8 cellular contexts compared by ENCODE assay signal in the genomic region with DNA sequence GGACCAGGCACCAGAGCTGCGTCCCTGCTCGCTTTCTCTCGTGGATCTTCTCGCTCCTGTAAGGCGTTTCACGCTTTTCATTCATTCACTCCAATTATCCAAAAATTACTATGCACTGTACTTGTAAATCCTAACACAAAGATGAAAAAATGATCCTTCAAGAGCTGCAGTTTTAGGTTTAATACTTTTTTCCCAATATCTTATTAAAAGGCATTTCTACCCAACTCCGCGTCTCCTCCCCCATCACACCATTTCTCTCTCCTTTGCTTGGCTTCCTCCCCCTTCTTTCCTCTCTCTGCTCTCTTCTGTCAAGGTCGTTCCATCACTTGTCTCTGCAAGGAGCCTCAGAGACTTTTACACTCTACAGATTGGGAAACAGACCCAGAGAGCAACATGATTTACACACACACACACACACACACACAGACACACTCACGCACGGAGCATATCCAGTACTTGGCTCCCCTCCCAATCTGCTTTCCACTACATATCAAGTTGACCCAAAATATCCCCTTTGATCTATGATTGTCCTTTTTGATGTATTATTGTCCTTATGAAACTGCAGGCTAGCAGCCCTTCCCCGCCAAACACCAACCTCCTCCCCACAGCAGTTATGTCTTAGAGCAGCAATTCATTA. TPM values are rescaled to one million over a fixed set of nuclear protein-coding genes. Genes with fewer than 3 reads are reported as not detected.
DNase-seq lines count a peak whose midpoint lies in the region; ATAC-seq and TF ChIP-seq lines count a peak whose summit lies in the region.

No MANE protein-coding gene starts in this region.

- peak overlapping the region; percentile 96 for H3K27ac Mint-ChIP-seq in MCF 10A (ENCODE audit: low read depth, unreplicated experiment)

- TF ChIP-seq CTCF in MCF 10A (IDR thresholded peaks at IDR 0.05; ENCODE audit: unreplicated experiment) = no peak
- TF ChIP-seq CTCF in lower lobe of right lung (IDR thresholded peaks at IDR 0.05) = peak; percentile 12

- BruUV-seq in MCF 10A (replicated peaks; lab: Mats Ljungman, UMichigan) = no TSS peak

- peak overlapping the region; percentile 66 for H3K4me3 ChIP-seq in lower lobe of right lung

- CTCF ChIA-PET in MCF 10A (lab: Yijun Ruan, JAX) = interaction anchor here (0.6 to 11.2 kb wide), 33 partner anchors 14 to 358 kb away, joined by 3 to 195 read pairs (median 5); no protein-coding TSS in a partner anchor

- in situ Hi-C loops in G401 (cut with HindIII; ENCODE audit: low sequenced_read_pairs) = no loop called here

- H3K27ac ChIP-seq in lower lobe of right lung = peak overlapping the region; percentile 37

- H3K4me1 ChIP-seq in lower lobe of right lung = peaks cover 22% of the 10 kb centered on the region

- peak; percentile 39 for ATAC-seq in Right ventricle myocardium inferior
- peak; percentile 6 to 7 for ATAC-seq in lower lobe of right lung
- ATAC-seq in HG03460 (IDR thresholded peaks at IDR 0.05; ENCODE audit: unreplicated experiment) = no peak
- no peak for ATAC-seq in HG03139 (IDR thresholded peaks at IDR 0.05; ENCODE audit: unreplicated experiment)

- no peaks in the 10 kb centered on the region for H3K36me3 ChIP-seq in lower lobe of right lung

- POLR2A ChIA-PET in MCF 10A (lab: Yijun Ruan, JAX) = interaction anchor here (0.5 to 11.9 kb wide), 35 partner anchors 9 to 810 kb away, joined by 3 to 215 read pairs (median 7); a partner anchor contains a TSS

- H3K9me3 ChIP-seq in lower lobe of right lung = no peaks in the 10 kb centered on the region

- no peaks in the 10 kb centered on the region for H3K27me3 ChIP-seq in lower lobe of right lung (ENCODE audit: low read depth)

- no peaks in the 10 kb centered on the region for H3K27me3 Mint-ChIP-seq in MCF 10A (ENCODE audit: insufficient read depth, unreplicated experiment)

- H3K4me1 Mint-ChIP-seq in MCF 10A (ENCODE audit: insufficient read depth, unreplicated experiment) = peaks cover 48% of the 10 kb centered on the region

- DNase-seq in Right ventricle myocardium inferior (ENCODE audit: missing footprints) (no peak), cardiac septum (ENCODE audit: low spot score) (no peak), MCF 10A (ENCODE audit: unreplicated experiment) (no peak), lower lobe of right lung (peak; percentile 29), G401 (ENCODE audit: low spot score) (no peak)
- DNase-seq in activated CD4-positive, CD25-positive, alpha-beta regulatory T cell treated with anti-CD3 and anti-CD28 coated beads, Interleukin-2, amount 50 U/mL, for 72 hours = no peak

- H3K36me3 Mint-ChIP-seq in MCF 10A (ENCODE audit: insufficient read depth, unreplicated experiment) = peaks cover 30% of the 10 kb centered on the region

- intact Hi-C loops in Right ventricle myocardium inferior (cut with DNase I) = loop anchor here (5.0 kb wide), 2 partner anchors 90 to 360 kb away; no protein-coding TSS in a partner anchor
- intact Hi-C loops in cardiac septum (cut with DNase I) = loop anchor here (5.0 to 10.0 kb wide), 4 partner anchors 90 to 360 kb away; a partner anchor contains a TSS
- intact Hi-C loops in MCF 10A (cut with micrococcal nuclease) = loop anchor here (1.0 to 5.0 kb wide), 6 partner anchors 62 to 305 kb away; a partner anchor contains a TSS
- intact Hi-C loops in lower lobe of right lung (cut with DNase I) = loop anchor here (10.0 kb wide), 1 partner anchor 358 kb away; no protein-coding TSS in a partner anchor

- peak overlapping the region; percentile 95 for H3K4me3 Mint-ChIP-seq in MCF 10A (ENCODE audit: unreplicated experiment)

- H3K9me3 Mint-ChIP-seq in MCF 10A (ENCODE audit: unreplicated experiment) = peaks cover 7% of the 10 kb centered on the region

RNA-seq across cellular contexts. Expression of a gene that starts 0.5 kb away (rescaled TPM):
- total RNA-seq in Right ventricle myocardium inferior (0.46 TPM), cardiac septum (0.57 TPM), MCF 10A (2022) (197 and 263 TPM in 2 replicates), lower lobe of right lung (5.2 TPM)
- not detected in 2 replicates for total RNA-seq in G401 (2014; rRNA removed; shearing (Covaris generic))

Comparison
In these comparisons a context has a peak if more than half of its experiments do, and no peak if none do; other contexts are left out.
1. ATAC-seq: peak in Right ventricle myocardium inferior (single experiment) and lower lobe of right lung (2 of 2); none in HG03460 (single experiment) and HG03139 (single experiment).
2. RNA of a gene that starts 0.5 kb away (total RNA-seq): 197 to 263 TPM in MCF 10A; 5.2 TPM in lower lobe of right lung (single experiment), 0.57 TPM in cardiac septum (single experiment), 0.46 TPM in Right ventricle myocardium inferior (single experiment) and not detected in G401; every median in the first group is over 10 times any median in the second.